In genomic region chr5:165999693-166000092, GRCh38 we compare ENCODE assay signal across 9 cellular contexts.
"Had no signal": no experiment of that assay in that cellular context is flagged by ENCODE, and none has a peak within 500 bp of the region (broad histone marks: within the 10 kb centered on the region; RNA-seq: fewer than 3 reads in every experiment).

No MANE protein-coding gene starts in this region.

- DNase-seq: GM23248, GOT3, H9, HCEC 1CT, IMR-90, KG1 had no signal

- ATAC-seq: K562 had no signal

- H3K27ac ChIP-seq: GM23248 had no signal

- H2AFZ ChIP-seq: GM23248 had no signal

- H3K4me3 ChIP-seq: GM23248, K562 had no signal

- FAIRE-seq: H54, HTR-8/SVneo, K562 had no signal

- H3K9ac ChIP-seq: GM23248 had no signal
